4 cellular contexts compared by ENCODE assay signal in genomic region chr11:60128866-60129265, GRCh38. TPM values are rescaled to one million over a fixed set of nuclear protein-coding genes. Genes with fewer than 3 reads are reported as not detected.
"Had no signal": no experiment of that assay in that cellular context is flagged by ENCODE, and none has a peak within 500 bp of the region (broad histone marks: within the 10 kb centered on the region; RNA-seq: fewer than 3 reads in every experiment).

No MANE protein-coding gene starts in this region.

RNA-seq across cellular contexts. Expression of gene MS4A2, which starts 40.4 kb away (rescaled TPM):
- total RNA-seq: LHCN-M2, M059J, MCF 10A, NCI-H460 had no signal

RNA-seq across cellular contexts. Expression of gene MS4A6A, which starts 54.0 kb away (rescaled TPM):
- total RNA-seq: LHCN-M2, M059J, MCF 10A, NCI-H460 had no signal
